1 cellular context compared by ENCODE assay signal in the genomic region with DNA sequence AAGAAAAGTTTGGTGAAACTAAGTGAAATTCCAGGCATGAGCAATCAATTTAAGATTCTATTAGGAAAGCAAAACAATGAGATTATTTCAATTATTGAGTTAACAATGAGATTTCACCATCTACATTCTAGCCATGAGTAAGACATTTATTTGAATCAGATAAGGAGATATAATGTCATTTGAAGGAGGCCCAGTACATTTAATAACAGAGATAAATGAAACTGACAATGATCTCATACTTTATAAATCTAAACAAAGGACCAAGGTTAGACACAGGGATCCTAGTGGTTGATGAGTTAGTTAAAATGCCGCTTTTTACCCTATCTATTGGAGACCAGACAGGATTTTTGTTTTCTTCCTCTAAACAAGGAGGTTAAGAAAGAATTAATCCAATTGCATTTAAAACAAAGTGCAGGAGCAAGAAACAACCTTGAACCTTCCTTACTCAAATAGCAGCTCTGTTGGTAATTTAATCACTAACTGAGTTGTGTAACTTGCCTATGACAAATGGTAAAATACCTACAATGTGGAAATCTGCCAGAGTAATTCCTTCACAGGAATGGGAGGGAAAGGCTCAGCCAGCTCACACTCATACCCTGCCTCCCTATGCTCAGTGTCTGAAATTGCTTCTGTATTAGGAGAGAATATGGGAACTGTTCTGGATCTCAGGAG.
A peak's percentile ranks its signal among the peaks of the same experiment; 100 is the strongest.
TF ChIP-seq lines count a peak whose summit lies in the region.

No MANE protein-coding gene starts in this region.

TF ChIP-seq in HepG2, 621 proteins besides CTCF, POLR2A, EP300 and RAD21 (continued from another document and continues in another):
- TF ChIP-seq RARG (CRISPR knock-in tag; IDR thresholded peaks at IDR 0.05; ENCODE audit: low read depth) (no peak), ZEB1 (IDR thresholded peaks at IDR 0.05; ENCODE audit: insufficient replicate concordance, low read depth) (no peak), CCDC6 (CRISPR knock-in tag; IDR thresholded peaks at IDR 0.05) (no peak), AGO1 (IDR thresholded peaks at IDR 0.05; ENCODE audit: low read depth, low read length, poor library complexity, severe bottlenecking) (no peak), ATF1 (CRISPR knock-in tag; IDR thresholded peaks at IDR 0.05) (no peak), SP140L (CRISPR knock-in tag; IDR thresholded peaks at IDR 0.05; ENCODE audit: borderline replicate concordance) (0 out of 2 replicates have a peak, but pooled peaks have one; percentile 89), REL (CRISPR knock-in tag; conservative IDR thresholded peaks at IDR 0.05) (no peak), DNMT3B (CRISPR knock-in tag; conservative IDR thresholded peaks at IDR 0.05) (no peak), ZNF484 (CRISPR knock-in tag; IDR thresholded peaks at IDR 0.05; ENCODE audit: borderline replicate concordance, low read depth) (no peak), GABPA (IDR thresholded peaks at IDR 0.05; ENCODE audit: low read depth, low read length) (no peak), GABPA (CRISPR knock-in tag; IDR thresholded peaks at IDR 0.05; ENCODE audit: low read depth) (0 out of 2 replicates have a peak, but pooled peaks have one; percentile 6), ZKSCAN8 (CRISPR knock-in tag; IDR thresholded peaks at IDR 0.05; ENCODE audit: borderline replicate concordance) (peak; percentile 74; the same call in 1 of the 2 replicates), ZFP1 (CRISPR knock-in tag; IDR thresholded peaks at IDR 0.05) (peak; percentile 93), NR2F1 (CRISPR knock-in tag; IDR thresholded peaks at IDR 0.05) (peak; percentile 55 to 77; a peak in 3 of 4 replicates), GABPB1 (CRISPR knock-in tag; IDR thresholded peaks at IDR 0.05) (no peak), SKI (IDR thresholded peaks at IDR 0.05; ENCODE audit: partially characterized antibody) (peak; percentile 89), EED (CRISPR knock-in tag; IDR thresholded peaks at IDR 0.05) (no peak), STAG1 (CRISPR knock-in tag; IDR thresholded peaks at IDR 0.05) (peak; percentile 54), ZNF572 (CRISPR knock-in tag; IDR thresholded peaks at IDR 0.05) (no peak), ZNF296 (CRISPR knock-in tag; conservative IDR thresholded peaks at IDR 0.05) (no peak), BRD4 (CRISPR knock-in tag; IDR thresholded peaks at IDR 0.05) (no peak), ZNF235 (CRISPR knock-in tag; IDR thresholded peaks at IDR 0.05; ENCODE audit: borderline replicate concordance) (no peak), CEBPG (CRISPR knock-in tag; IDR thresholded peaks at IDR 0.05) (peak; percentile 94), ZNF143 (CRISPR knock-in tag; IDR thresholded peaks at IDR 0.05) (no peak), CREM (IDR thresholded peaks at IDR 0.05) (peak; percentile 86), CREM (CRISPR knock-in tag; IDR thresholded peaks at IDR 0.05) (no peak), ZMYM3 (CRISPR knock-in tag; IDR thresholded peaks at IDR 0.05) (peak; percentile 53; the same call in 1 of the 2 replicates), CBX5 (CRISPR knock-in tag; IDR thresholded peaks at IDR 0.05; ENCODE audit: borderline replicate concordance) (0 out of 2 replicates have a peak, but pooled peaks have one; percentile 38), DMAP1 (CRISPR knock-in tag; IDR thresholded peaks at IDR 0.05) (peak; percentile 62), TCF12 (IDR thresholded peaks at IDR 0.05) (no peak), TCF12 (CRISPR knock-in tag; IDR thresholded peaks at IDR 0.05) (peak; percentile 34; the same call in 1 of the 2 replicates), RELA (CRISPR knock-in tag; IDR thresholded peaks at IDR 0.05) (0 out of 2 replicates have a peak, but pooled peaks have one; percentile 37)
- TF ChIP-seq, protein P1, sequence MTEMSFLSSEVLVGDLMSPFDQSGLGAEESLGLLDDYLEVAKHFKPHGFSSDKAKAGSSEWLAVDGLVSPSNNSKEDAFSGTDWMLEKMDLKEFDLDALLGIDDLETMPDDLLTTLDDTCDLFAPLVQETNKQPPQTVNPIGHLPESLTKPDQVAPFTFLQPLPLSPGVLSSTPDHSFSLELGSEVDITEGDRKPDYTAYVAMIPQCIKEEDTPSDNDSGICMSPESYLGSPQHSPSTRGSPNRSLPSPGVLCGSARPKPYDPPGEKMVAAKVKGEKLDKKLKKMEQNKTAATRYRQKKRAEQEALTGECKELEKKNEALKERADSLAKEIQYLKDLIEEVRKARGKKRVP (CRISPR knock-in tag; IDR thresholded peaks at IDR 0.05), result peak in 1 of 2 experiments; percentile 83; a peak in 2 of 4 replicates
- TF ChIP-seq, protein P2, sequence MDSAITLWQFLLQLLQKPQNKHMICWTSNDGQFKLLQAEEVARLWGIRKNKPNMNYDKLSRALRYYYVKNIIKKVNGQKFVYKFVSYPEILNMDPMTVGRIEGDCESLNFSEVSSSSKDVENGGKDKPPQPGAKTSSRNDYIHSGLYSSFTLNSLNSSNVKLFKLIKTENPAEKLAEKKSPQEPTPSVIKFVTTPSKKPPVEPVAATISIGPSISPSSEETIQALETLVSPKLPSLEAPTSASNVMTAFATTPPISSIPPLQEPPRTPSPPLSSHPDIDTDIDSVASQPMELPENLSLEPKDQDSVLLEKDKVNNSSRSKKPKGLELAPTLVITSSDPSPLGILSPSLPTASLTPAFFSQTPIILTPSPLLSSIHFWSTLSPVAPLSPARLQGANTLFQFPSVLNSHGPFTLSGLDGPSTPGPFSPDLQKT (CRISPR knock-in tag; IDR thresholded peaks at IDR 0.05; ENCODE audit: borderline replicate concordance), result no peak
- TF ChIP-seq, protein P3, sequence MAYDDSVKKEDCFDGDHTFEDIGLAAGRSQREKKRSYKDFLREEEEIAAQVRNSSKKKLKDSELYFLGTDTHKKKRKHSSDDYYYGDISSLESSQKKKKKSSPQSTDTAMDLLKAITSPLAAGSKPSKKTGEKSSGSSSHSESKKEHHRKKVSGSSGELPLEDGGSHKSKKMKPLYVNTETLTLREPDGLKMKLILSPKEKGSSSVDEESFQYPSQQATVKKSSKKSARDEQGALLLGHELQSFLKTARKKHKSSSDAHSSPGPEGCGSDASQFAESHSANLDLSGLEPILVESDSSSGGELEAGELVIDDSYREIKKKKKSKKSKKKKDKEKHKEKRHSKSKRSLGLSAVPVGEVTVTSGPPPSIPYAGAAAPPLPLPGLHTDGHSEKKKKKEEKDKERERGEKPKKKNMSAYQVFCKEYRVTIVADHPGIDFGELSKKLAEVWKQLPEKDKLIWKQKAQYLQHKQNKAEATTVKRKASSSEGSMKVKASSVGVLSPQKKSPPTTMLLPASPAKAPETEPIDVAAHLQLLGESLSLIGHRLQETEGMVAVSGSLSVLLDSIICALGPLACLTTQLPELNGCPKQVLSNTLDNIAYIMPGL (CRISPR knock-in tag; IDR thresholded peaks at IDR 0.05; ENCODE audit: borderline replicate concordance in 1 of 2, low read depth in 1 of 2), result no peak
- TF ChIP-seq, protein P4, sequence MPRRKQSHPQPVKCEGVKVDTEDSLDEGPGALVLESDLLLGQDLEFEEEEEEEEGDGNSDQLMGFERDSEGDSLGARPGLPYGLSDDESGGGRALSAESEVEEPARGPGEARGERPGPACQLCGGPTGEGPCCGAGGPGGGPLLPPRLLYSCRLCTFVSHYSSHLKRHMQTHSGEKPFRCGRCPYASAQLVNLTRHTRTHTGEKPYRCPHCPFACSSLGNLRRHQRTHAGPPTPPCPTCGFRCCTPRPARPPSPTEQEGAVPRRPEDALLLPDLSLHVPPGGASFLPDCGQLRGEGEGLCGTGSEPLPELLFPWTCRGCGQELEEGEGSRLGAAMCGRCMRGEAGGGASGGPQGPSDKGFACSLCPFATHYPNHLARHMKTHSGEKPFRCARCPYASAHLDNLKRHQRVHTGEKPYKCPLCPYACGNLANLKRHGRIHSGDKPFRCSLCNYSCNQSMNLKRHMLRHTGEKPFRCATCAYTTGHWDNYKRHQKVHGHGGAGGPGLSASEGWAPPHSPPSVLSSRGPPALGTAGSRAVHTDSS (CRISPR knock-in tag; conservative IDR thresholded peaks at IDR 0.05), result no peak
- TF ChIP-seq, protein P5, sequence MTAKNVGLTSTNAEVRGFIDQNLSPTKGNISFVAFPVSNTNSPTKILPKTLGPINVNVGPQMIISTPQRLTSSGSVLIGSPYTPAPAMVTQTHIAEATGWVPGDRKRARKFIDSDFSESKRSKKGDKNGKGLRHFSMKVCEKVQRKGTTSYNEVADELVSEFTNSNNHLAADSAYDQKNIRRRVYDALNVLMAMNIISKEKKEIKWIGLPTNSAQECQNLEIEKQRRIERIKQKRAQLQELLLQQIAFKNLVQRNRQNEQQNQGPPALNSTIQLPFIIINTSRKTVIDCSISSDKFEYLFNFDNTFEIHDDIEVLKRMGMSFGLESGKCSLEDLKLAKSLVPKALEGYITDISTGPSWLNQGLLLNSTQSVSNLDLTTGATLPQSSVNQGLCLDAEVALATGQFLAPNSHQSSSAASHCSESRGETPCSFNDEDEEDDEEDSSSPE (CRISPR knock-in tag; IDR thresholded peaks at IDR 0.05), result peak; percentile 68
- TF ChIP-seq, protein P6, sequence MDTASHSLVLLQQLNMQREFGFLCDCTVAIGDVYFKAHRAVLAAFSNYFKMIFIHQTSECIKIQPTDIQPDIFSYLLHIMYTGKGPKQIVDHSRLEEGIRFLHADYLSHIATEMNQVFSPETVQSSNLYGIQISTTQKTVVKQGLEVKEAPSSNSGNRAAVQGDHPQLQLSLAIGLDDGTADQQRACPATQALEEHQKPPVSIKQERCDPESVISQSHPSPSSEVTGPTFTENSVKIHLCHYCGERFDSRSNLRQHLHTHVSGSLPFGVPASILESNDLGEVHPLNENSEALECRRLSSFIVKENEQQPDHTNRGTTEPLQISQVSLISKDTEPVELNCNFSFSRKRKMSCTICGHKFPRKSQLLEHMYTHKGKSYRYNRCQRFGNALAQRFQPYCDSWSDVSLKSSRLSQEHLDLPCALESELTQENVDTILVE (CRISPR knock-in tag; IDR thresholded peaks at IDR 0.05), result peak; percentile 70; the same call in 1 of the 2 replicates
- TF ChIP-seq, protein P7, sequence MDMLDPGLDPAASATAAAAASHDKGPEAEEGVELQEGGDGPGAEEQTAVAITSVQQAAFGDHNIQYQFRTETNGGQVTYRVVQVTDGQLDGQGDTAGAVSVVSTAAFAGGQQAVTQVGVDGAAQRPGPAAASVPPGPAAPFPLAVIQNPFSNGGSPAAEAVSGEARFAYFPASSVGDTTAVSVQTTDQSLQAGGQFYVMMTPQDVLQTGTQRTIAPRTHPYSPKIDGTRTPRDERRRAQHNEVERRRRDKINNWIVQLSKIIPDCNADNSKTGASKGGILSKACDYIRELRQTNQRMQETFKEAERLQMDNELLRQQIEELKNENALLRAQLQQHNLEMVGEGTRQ (IDR thresholded peaks at IDR 0.05; ENCODE audit: low read depth, low read length), result no peak
- TF ChIP-seq, protein P7 (CRISPR knock-in tag; IDR thresholded peaks at IDR 0.05; ENCODE audit: borderline replicate concordance), result no peak
- TF ChIP-seq, protein P8, sequence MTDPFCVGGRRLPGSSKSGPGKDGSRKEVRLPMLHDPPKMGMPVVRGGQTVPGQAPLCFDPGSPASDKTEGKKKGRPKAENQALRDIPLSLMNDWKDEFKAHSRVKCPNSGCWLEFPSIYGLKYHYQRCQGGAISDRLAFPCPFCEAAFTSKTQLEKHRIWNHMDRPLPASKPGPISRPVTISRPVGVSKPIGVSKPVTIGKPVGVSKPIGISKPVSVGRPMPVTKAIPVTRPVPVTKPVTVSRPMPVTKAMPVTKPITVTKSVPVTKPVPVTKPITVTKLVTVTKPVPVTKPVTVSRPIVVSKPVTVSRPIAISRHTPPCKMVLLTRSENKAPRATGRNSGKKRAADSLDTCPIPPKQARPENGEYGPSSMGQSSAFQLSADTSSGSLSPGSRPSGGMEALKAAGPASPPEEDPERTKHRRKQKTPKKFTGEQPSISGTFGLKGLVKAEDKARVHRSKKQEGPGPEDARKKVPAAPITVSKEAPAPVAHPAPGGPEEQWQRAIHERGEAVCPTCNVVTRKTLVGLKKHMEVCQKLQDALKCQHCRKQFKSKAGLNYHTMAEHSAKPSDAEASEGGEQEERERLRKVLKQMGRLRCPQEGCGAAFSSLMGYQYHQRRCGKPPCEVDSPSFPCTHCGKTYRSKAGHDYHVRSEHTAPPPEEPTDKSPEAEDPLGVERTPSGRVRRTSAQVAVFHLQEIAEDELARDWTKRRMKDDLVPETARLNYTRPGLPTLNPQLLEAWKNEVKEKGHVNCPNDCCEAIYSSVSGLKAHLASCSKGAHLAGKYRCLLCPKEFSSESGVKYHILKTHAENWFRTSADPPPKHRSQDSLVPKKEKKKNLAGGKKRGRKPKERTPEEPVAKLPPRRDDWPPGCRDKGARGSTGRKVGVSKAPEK (CRISPR knock-in tag; IDR thresholded peaks at IDR 0.05; ENCODE audit: borderline replicate concordance), result 0 out of 2 replicates have a peak, but pooled peaks have one; percentile 93
- TF ChIP-seq, protein P9, sequence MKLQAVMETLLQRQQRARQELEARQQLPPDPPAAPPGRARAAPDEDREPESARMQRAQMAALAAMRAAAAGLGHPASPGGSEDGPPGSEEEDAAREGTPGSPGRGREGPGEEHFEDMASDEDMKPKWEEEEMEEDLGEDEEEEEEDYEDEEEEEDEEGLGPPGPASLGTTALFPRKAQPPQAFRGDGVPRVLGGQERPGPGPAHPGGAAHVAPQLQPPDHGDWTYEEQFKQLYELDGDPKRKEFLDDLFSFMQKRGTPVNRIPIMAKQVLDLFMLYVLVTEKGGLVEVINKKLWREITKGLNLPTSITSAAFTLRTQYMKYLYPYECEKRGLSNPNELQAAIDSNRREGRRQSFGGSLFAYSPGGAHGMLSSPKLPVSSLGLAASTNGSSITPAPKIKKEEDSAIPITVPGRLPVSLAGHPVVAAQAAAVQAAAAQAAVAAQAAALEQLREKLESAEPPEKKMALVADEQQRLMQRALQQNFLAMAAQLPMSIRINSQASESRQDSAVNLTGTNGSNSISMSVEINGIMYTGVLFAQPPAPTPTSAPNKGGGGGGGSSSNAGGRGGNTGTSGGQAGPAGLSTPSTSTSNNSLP (IDR thresholded peaks at IDR 0.05; ENCODE audit: low read depth, low read length), result peak; percentile 98
- TF ChIP-seq, protein P10, sequence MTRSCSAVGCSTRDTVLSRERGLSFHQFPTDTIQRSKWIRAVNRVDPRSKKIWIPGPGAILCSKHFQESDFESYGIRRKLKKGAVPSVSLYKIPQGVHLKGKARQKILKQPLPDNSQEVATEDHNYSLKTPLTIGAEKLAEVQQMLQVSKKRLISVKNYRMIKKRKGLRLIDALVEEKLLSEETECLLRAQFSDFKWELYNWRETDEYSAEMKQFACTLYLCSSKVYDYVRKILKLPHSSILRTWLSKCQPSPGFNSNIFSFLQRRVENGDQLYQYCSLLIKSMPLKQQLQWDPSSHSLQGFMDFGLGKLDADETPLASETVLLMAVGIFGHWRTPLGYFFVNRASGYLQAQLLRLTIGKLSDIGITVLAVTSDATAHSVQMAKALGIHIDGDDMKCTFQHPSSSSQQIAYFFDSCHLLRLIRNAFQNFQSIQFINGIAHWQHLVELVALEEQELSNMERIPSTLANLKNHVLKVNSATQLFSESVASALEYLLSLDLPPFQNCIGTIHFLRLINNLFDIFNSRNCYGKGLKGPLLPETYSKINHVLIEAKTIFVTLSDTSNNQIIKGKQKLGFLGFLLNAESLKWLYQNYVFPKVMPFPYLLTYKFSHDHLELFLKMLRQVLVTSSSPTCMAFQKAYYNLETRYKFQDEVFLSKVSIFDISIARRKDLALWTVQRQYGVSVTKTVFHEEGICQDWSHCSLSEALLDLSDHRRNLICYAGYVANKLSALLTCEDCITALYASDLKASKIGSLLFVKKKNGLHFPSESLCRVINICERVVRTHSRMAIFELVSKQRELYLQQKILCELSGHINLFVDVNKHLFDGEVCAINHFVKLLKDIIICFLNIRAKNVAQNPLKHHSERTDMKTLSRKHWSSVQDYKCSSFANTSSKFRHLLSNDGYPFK (CRISPR knock-in tag; IDR thresholded peaks at IDR 0.05; ENCODE audit: borderline replicate concordance), result no peak
